1 cellular context compared by ENCODE assay signal in the genomic region with DNA sequence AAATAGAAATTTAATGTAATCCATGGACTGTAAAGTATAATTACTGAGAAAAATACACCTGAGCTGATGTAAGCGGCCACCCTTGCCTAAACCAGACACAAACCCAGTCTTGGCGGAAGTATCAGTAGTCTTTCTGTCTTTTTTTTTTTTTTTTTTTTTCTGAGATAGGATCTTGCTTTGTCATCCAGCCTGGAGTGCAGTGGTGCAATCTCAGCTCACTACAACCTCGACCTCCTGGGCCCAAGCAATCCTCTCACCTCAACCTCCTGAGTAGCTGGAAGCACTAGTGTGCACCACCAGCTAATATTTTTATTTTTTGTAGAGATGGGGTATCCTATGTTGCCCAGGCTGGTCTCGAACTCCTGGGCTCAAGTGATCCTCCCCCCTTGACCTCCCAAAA.
TF ChIP-seq lines count a peak whose summit lies in the region.

No MANE protein-coding gene starts in this region.

TF ChIP-seq in K562, 482 proteins besides CTCF, POLR2A, EP300 and RAD21 (continued from another document and continues in another):
- TF ChIP-seq TRIM25 (IDR thresholded peaks at IDR 0.05; ENCODE audit: borderline replicate concordance) = no peak
- TF ChIP-seq KHSRP (IDR thresholded peaks at IDR 0.05) = no peak
- no peak for TF ChIP-seq CBFB (CRISPR knock-in tag; IDR thresholded peaks at IDR 0.05)
- TF ChIP-seq LEF1 (IDR thresholded peaks at IDR 0.05) = no peak; the same call in 1 of the 2 replicates
- TF ChIP-seq BCOR (IDR thresholded peaks at IDR 0.05) = no peak
- TF ChIP-seq NFIX (CRISPR knock-in tag; IDR thresholded peaks at IDR 0.05; ENCODE audit: low read depth) = no peak
- no peak for TF ChIP-seq TFAM (CRISPR knock-in tag; conservative IDR thresholded peaks at IDR 0.05)
- TF ChIP-seq ILF3 (IDR thresholded peaks at IDR 0.05; ENCODE audit: borderline replicate concordance) = no peak
- TF ChIP-seq CAMTA2 (CRISPR knock-in tag; conservative IDR thresholded peaks at IDR 0.05) = no peak
- TF ChIP-seq SP1 (CRISPR knock-in tag; IDR thresholded peaks at IDR 0.05) = no peak
- TF ChIP-seq DNMT1 (IDR thresholded peaks at IDR 0.05) = no peak
- TF ChIP-seq SMAD3 (CRISPR knock-in tag; conservative IDR thresholded peaks at IDR 0.05) = no peak
- TF ChIP-seq HDAC8 (tag; IDR thresholded peaks at IDR 0.05) = no peak
- no peak for TF ChIP-seq FIP1L1 (IDR thresholded peaks at IDR 0.05; ENCODE audit: low read depth, low read length, poor library complexity, severe bottlenecking)
- peak; percentile 54; the same call in 1 of the 2 replicates for TF ChIP-seq SMARCC2 (IDR thresholded peaks at IDR 0.05; ENCODE audit: low read depth)
- TF ChIP-seq, protein P1, sequence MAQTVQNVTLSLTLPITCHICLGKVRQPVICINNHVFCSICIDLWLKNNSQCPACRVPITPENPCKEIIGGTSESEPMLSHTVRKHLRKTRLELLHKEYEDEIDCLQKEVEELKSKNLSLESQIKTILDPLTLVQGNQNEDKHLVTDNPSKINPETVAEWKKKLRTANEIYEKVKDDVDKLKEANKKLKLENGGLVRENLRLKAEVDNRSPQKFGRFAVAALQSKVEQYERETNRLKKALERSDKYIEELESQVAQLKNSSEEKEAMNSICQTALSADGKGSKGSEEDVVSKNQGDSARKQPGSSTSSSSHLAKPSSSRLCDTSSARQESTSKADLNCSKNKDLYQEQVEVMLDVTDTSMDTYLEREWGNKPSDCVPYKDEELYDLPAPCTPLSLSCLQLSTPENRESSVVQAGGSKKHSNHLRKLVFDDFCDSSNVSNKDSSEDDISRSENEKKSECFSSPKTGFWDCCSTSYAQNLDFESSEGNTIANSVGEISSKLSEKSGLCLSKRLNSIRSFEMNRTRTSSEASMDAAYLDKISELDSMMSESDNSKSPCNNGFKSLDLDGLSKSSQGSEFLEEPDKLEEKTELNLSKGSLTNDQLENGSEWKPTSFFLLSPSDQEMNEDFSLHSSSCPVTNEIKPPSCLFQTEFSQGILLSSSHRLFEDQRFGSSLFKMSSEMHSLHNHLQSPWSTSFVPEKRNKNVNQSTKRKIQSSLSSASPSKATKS (CRISPR knock-in tag; IDR thresholded peaks at IDR 0.05) = no peak
- 0 out of 2 replicates have a peak, but pooled peaks have one; percentile 15 for TF ChIP-seq L3MBTL2 (IDR thresholded peaks at IDR 0.05)
- no peak for TF ChIP-seq HCFC1 (IDR thresholded peaks at IDR 0.05; ENCODE audit: low read depth, low read length)
- no peak for TF ChIP-seq RB1 (IDR thresholded peaks at IDR 0.05; ENCODE audit: low read depth)
- no peak for TF ChIP-seq ETS2 (tag; IDR thresholded peaks at IDR 0.05; ENCODE audit: borderline replicate concordance, poor library complexity, severe bottlenecking)
- no peak for TF ChIP-seq ATF1 (CRISPR knock-in tag; IDR thresholded peaks at IDR 0.05)
- TF ChIP-seq ATF1 (tag; IDR thresholded peaks at IDR 0.05) = no peak
- TF ChIP-seq, protein P2, sequence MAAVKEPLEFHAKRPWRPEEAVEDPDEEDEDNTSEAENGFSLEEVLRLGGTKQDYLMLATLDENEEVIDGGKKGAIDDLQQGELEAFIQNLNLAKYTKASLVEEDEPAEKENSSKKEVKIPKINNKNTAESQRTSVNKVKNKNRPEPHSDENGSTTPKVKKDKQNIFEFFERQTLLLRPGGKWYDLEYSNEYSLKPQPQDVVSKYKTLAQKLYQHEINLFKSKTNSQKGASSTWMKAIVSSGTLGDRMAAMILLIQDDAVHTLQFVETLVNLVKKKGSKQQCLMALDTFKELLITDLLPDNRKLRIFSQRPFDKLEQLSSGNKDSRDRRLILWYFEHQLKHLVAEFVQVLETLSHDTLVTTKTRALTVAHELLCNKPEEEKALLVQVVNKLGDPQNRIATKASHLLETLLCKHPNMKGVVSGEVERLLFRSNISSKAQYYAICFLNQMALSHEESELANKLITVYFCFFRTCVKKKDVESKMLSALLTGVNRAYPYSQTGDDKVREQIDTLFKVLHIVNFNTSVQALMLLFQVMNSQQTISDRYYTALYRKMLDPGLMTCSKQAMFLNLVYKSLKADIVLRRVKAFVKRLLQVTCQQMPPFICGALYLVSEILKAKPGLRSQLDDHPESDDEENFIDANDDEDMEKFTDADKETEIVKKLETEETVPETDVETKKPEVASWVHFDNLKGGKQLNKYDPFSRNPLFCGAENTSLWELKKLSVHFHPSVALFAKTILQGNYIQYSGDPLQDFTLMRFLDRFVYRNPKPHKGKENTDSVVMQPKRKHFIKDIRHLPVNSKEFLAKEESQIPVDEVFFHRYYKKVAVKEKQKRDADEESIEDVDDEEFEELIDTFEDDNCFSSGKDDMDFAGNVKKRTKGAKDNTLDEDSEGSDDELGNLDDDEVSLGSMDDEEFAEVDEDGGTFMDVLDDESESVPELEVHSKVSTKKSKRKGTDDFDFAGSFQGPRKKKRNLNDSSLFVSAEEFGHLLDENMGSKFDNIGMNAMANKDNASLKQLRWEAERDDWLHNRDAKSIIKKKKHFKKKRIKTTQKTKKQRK (IDR thresholded peaks at IDR 0.05; ENCODE audit: borderline replicate concordance, low read depth, low read length) = no peak
- TF ChIP-seq ZNF134 (CRISPR knock-in tag; conservative IDR thresholded peaks at IDR 0.05) = no peak
- peak; percentile 90 for TF ChIP-seq CEBPB (tag; IDR thresholded peaks at IDR 0.05)
- peak; percentile 98 for TF ChIP-seq ZNF384 (IDR thresholded peaks at IDR 0.05; ENCODE audit: low read depth, low read length)
- peak; percentile 96 for TF ChIP-seq NFE2 (IDR thresholded peaks at IDR 0.05; ENCODE audit: low read depth)
- no peak for TF ChIP-seq ZNF655 (CRISPR knock-in tag; IDR thresholded peaks at IDR 0.05)
- TF ChIP-seq, protein P3, sequence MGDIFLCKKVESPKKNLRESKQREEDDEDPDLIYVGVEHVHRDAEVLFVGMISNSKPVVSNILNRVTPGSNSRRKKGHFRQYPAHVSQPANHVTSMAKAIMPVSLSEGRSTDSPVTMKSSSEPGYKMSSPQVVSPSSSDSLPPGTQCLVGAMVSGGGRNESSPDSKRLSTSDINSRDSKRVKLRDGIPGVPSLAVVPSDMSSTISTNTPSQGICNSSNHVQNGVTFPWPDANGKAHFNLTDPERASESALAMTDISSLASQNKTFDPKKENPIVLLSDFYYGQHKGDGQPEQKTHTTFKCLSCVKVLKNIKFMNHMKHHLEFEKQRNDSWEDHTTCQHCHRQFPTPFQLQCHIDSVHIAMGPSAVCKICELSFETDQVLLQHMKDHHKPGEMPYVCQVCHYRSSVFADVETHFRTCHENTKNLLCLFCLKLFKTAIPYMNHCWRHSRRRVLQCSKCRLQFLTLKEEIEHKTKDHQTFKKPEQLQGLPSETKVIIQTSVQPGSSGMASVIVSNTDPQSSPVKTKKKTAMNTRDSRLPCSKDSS (IDR thresholded peaks at IDR 0.05; ENCODE audit: low read depth, partially characterized antibody) = no peak
- no peak for TF ChIP-seq DIDO1 (tag; IDR thresholded peaks at IDR 0.05; ENCODE audit: low read depth)
- TF ChIP-seq, protein P4, sequence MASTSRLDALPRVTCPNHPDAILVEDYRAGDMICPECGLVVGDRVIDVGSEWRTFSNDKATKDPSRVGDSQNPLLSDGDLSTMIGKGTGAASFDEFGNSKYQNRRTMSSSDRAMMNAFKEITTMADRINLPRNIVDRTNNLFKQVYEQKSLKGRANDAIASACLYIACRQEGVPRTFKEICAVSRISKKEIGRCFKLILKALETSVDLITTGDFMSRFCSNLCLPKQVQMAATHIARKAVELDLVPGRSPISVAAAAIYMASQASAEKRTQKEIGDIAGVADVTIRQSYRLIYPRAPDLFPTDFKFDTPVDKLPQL (IDR thresholded peaks at IDR 0.05; ENCODE audit: extremely low read depth, insufficient read length) = no peak
- TF ChIP-seq REST (CRISPR knock-in tag; IDR thresholded peaks at IDR 0.05; ENCODE audit: low read depth) = no peak
- TF ChIP-seq SNIP1 (IDR thresholded peaks at IDR 0.05; ENCODE audit: low read depth) = no peak
- TF ChIP-seq ZSCAN29 (IDR thresholded peaks at IDR 0.05) = no peak
- TF ChIP-seq U2AF2 (optimal IDR thresholded peaks at IDR 0.05; ENCODE audit: low read depth, low read length) = no peak
- no peak for TF ChIP-seq JUN (IDR thresholded peaks at IDR 0.05; ENCODE audit: borderline replicate concordance, low read depth, low read length)
- no peak for TF ChIP-seq JUN (CRISPR knock-in tag; IDR thresholded peaks at IDR 0.05; ENCODE audit: borderline replicate concordance)
- TF ChIP-seq NCOA2 (IDR thresholded peaks at IDR 0.05; ENCODE audit: partially characterized antibody in 2 of 2) = no peak
- no peak for TF ChIP-seq FOXP1 (CRISPR knock-in tag; IDR thresholded peaks at IDR 0.05)
- TF ChIP-seq FOS (IDR thresholded peaks at IDR 0.05; ENCODE audit: extremely low read depth, insufficient read length) = no peak
- no peak for TF ChIP-seq ZNF589 (CRISPR knock-in tag; IDR thresholded peaks at IDR 0.05; ENCODE audit: low read depth)
- TF ChIP-seq ZKSCAN3 (CRISPR knock-in tag; IDR thresholded peaks at IDR 0.05) = no peak
- no peak for TF ChIP-seq ZNF311 (CRISPR knock-in tag; IDR thresholded peaks at IDR 0.05)
- TF ChIP-seq ATF7 (IDR thresholded peaks at IDR 0.05) = peak; percentile 25; the same call in 1 of the 2 replicates
- peak; percentile 70; the same call in 1 of the 2 replicates for TF ChIP-seq MAFK (IDR thresholded peaks at IDR 0.05; ENCODE audit: low read length)
- TF ChIP-seq KLF6 (CRISPR knock-in tag; IDR thresholded peaks at IDR 0.05; ENCODE audit: borderline replicate concordance) = no peak
- TF ChIP-seq, protein P5, sequence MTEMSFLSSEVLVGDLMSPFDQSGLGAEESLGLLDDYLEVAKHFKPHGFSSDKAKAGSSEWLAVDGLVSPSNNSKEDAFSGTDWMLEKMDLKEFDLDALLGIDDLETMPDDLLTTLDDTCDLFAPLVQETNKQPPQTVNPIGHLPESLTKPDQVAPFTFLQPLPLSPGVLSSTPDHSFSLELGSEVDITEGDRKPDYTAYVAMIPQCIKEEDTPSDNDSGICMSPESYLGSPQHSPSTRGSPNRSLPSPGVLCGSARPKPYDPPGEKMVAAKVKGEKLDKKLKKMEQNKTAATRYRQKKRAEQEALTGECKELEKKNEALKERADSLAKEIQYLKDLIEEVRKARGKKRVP (CRISPR knock-in tag; IDR thresholded peaks at IDR 0.05) = no peak
- no peak for TF ChIP-seq CBFA2T2 (conservative IDR thresholded peaks at IDR 0.05)
- TF ChIP-seq PREB (CRISPR knock-in tag; IDR thresholded peaks at IDR 0.05) = no peak
- no peak for TF ChIP-seq BRF2 (IDR thresholded peaks at IDR 0.05; ENCODE audit: borderline replicate concordance, insufficient read depth, insufficient read length)
